In the genomic region with DNA sequence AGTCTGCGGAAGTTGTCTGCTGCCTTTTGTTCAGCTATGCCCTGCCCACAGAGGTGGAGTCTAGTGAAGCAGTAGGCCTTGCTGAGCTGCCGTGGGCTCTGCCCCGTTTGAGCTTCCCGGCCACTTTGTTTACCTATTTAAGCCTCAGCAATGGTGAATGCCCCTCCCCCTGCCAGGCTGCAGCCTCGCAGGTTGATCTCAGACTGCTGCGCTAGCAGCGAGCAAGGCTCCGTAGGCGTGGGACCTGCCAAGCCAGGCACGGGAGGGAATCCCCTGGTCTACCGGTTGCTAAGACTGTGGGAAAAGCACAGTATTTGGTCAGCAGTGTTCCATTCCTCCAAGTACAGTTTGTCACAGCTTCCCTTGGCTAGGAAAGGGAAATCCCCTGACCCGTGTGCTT, we compare ENCODE assay signal across 15 cellular contexts.
"Had no signal": no experiment of that assay in that cellular context is flagged by ENCODE, and none has a peak within 500 bp of the region (broad histone marks: within the 10 kb centered on the region; RNA-seq: fewer than 3 reads in every experiment).

No MANE protein-coding gene starts in this region.

- ATAC-seq: activated T-cell treated with anti-CD3 and anti-CD28 coated beads, Interleukin-2, amount 50 U/mL, for 72 hours; left lobe of liver; mucosa of descending colon; naive thymus-derived CD8-positive, alpha-beta T cell had no signal

- H3K4me1 Mint-ChIP-seq: naive thymus-derived CD8-positive, alpha-beta T cell had no signal

- H3K27ac ChIP-seq: adrenal gland, coronary artery had no signal

- H3K27me3 ChIP-seq: adrenal gland had no signal

- H3K4me3 ChIP-seq: adrenal gland, coronary artery, mucosa of descending colon had no signal

- H3K36me3 ChIP-seq: adrenal gland had no signal

- H3K27ac Mint-ChIP-seq: activated T-cell treated with anti-CD3 and anti-CD28 coated beads, Interleukin-2, amount 50 U/mL, for 72 hours had no signal

- H3K4me3 Mint-ChIP-seq: activated T-cell treated with anti-CD3 and anti-CD28 coated beads, Interleukin-2, amount 50 U/mL, for 72 hours; naive thymus-derived CD8-positive, alpha-beta T cell had no signal

- H3K4me1 ChIP-seq: adrenal gland had no signal

- H3K9me3 ChIP-seq: adrenal gland, mucosa of descending colon had no signal

- DNase-seq: activated CD4-positive, alpha-beta T cell treated with anti-CD3 and anti-CD28 coated beads for 1 hour; activated CD4-positive, alpha-beta T cell treated with anti-CD3 and anti-CD28 coated beads, Interleukin-2, amount 50 U/mL, for 48 hours; activated naive CD4-positive, alpha-beta T cell treated with anti-CD3 and anti-CD28 coated beads, Interleukin-2, amount 50 U/mL, for 16 hours; activated T-cell treated with anti-CD3 and anti-CD28 coated beads, Interleukin-2, amount 50 U/mL, for 72 hours; adrenal gland; central memory CD4-positive, alpha-beta T cell; effector CD4-positive, alpha-beta T cell; foreskin melanocyte; head of caudate nucleus; islet precursor cell; mucosa of descending colon; naive thymus-derived CD8-positive, alpha-beta T cell; nucleus accumbens had no signal
